In the genomic region with DNA sequence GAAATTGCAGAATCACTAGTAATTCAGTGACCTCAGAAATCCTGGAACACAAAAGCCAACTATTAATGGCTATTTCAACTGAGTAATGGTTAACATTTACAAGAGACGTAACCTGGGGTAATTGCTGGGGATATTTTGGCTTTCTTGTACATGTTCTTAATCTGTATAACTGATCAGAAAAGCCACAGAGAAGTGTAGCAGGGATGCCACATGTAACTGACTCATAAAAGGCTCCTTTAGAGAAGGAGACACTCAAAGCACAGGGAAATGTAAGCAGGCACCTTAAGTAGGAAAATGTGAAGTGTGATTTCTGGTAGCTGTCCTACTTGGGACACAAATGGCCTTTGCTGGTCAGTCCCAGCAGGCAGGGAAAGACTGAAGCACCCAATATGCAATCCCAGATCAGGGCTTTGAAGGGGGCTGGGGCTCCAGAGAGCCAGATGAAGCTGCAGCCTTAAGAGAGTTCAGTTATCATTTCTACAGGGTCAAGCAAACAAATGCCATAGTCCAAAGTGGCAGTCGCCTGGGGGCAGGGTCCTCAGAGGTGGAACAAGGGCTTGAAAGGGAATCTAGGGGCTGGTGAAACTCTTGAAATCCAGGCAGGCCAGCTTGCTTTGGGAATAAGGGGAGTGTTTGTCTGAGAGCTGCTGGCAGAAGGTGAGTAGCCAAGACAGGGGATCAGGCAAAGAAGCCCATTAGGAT, we compare ENCODE assay signal across 1 cellular context.
A peak's percentile ranks its signal among the peaks of the same experiment; 100 is the strongest.
TF ChIP-seq lines count a peak whose summit lies in the region.

No MANE protein-coding gene starts in this region.

TF ChIP-seq in HepG2, 621 proteins besides CTCF, POLR2A, EP300 and RAD21 (continued from another document and continues in another):
- TF ChIP-seq, protein P1, sequence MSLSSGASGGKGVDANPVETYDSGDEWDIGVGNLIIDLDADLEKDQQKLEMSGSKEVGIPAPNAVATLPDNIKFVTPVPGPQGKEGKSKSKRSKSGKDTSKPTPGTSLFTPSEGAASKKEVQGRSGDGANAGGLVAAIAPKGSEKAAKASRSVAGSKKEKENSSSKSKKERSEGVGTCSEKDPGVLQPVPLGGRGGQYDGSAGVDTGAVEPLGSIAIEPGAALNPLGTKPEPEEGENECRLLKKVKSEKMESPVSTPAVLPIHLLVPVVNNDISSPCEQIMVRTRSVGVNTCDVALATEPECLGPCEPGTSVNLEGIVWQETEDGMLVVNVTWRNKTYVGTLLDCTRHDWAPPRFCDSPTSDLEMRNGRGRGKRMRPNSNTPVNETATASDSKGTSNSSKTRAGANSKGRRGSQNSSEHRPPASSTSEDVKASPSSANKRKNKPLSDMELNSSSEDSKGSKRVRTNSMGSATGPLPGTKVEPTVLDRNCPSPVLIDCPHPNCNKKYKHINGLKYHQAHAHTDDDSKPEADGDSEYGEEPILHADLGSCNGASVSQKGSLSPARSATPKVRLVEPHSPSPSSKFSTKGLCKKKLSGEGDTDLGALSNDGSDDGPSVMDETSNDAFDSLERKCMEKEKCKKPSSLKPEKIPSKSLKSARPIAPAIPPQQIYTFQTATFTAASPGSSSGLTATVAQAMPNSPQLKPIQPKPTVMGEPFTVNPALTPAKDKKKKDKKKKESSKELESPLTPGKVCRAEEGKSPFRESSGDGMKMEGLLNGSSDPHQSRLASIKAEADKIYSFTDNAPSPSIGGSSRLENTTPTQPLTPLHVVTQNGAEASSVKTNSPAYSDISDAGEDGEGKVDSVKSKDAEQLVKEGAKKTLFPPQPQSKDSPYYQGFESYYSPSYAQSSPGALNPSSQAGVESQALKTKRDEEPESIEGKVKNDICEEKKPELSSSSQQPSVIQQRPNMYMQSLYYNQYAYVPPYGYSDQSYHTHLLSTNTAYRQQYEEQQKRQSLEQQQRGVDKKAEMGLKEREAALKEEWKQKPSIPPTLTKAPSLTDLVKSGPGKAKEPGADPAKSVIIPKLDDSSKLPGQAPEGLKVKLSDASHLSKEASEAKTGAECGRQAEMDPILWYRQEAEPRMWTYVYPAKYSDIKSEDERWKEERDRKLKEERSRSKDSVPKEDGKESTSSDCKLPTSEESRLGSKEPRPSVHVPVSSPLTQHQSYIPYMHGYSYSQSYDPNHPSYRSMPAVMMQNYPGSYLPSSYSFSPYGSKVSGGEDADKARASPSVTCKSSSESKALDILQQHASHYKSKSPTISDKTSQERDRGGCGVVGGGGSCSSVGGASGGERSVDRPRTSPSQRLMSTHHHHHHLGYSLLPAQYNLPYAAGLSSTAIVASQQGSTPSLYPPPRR (CRISPR knock-in tag; IDR thresholded peaks at IDR 0.05; ENCODE audit: borderline replicate concordance): peak; percentile 50; the same call in 1 of the 2 replicates
- TF ChIP-seq ZNF563 (CRISPR knock-in tag; IDR thresholded peaks at IDR 0.05) (no peak), STAG1 (CRISPR knock-in tag; IDR thresholded peaks at IDR 0.05) (peak; percentile 15; the same call in 1 of the 2 replicates), KLF11 (CRISPR knock-in tag; IDR thresholded peaks at IDR 0.05) (no peak), XRCC5 (optimal IDR thresholded peaks at IDR 0.05; ENCODE audit: low read length) (peak; percentile 31), ZNF746 (CRISPR knock-in tag; IDR thresholded peaks at IDR 0.05) (no peak), ZNF607 (CRISPR knock-in tag; IDR thresholded peaks at IDR 0.05; ENCODE audit: borderline replicate concordance) (no peak), ZNF703 (CRISPR knock-in tag; IDR thresholded peaks at IDR 0.05; ENCODE audit: borderline replicate concordance) (no peak), HOXA7 (CRISPR knock-in tag; IDR thresholded peaks at IDR 0.05) (no peak), POGZ (CRISPR knock-in tag; IDR thresholded peaks at IDR 0.05) (peak; percentile 65), SNRNP70 (IDR thresholded peaks at IDR 0.05; ENCODE audit: low read depth, low read length) (no peak), DPF2 (CRISPR knock-in tag; IDR thresholded peaks at IDR 0.05; ENCODE audit: borderline replicate concordance, low read depth) (no peak), ZNF792 (CRISPR knock-in tag; IDR thresholded peaks at IDR 0.05) (no peak), ETV5 (CRISPR knock-in tag; IDR thresholded peaks at IDR 0.05; ENCODE audit: borderline replicate concordance) (no peak), ZSCAN22 (CRISPR knock-in tag; IDR thresholded peaks at IDR 0.05) (no peak), ZFY (CRISPR knock-in tag; IDR thresholded peaks at IDR 0.05) (0 out of 2 replicates have a peak, but pooled peaks have one; percentile 23), ZMYM2 (CRISPR knock-in tag; IDR thresholded peaks at IDR 0.05) (peak; percentile 82; the same call in 1 of the 2 replicates), MTA1 (CRISPR knock-in tag; IDR thresholded peaks at IDR 0.05; ENCODE audit: borderline replicate concordance) (peak; percentile 67), BCL6 (CRISPR knock-in tag; IDR thresholded peaks at IDR 0.05) (peak; percentile 60; the same call in 1 of the 2 replicates), HNF4G (IDR thresholded peaks at IDR 0.05; ENCODE audit: borderline replicate concordance, low read depth, low read length) (peak; percentile 82; the same call in 1 of the 2 replicates), HNF4G (CRISPR knock-in tag; IDR thresholded peaks at IDR 0.05; ENCODE audit: borderline replicate concordance, low read depth) (no peak), ZNF101 (CRISPR knock-in tag; IDR thresholded peaks at IDR 0.05; ENCODE audit: borderline replicate concordance, low read depth) (no peak), MXD4 (CRISPR knock-in tag; IDR thresholded peaks at IDR 0.05) (0 out of 2 replicates have a peak, but pooled peaks have one; percentile 55), ZNF720 (CRISPR knock-in tag; IDR thresholded peaks at IDR 0.05) (no peak), CENPT (CRISPR knock-in tag; IDR thresholded peaks at IDR 0.05; ENCODE audit: low read depth) (no peak)
- TF ChIP-seq, protein P2, sequence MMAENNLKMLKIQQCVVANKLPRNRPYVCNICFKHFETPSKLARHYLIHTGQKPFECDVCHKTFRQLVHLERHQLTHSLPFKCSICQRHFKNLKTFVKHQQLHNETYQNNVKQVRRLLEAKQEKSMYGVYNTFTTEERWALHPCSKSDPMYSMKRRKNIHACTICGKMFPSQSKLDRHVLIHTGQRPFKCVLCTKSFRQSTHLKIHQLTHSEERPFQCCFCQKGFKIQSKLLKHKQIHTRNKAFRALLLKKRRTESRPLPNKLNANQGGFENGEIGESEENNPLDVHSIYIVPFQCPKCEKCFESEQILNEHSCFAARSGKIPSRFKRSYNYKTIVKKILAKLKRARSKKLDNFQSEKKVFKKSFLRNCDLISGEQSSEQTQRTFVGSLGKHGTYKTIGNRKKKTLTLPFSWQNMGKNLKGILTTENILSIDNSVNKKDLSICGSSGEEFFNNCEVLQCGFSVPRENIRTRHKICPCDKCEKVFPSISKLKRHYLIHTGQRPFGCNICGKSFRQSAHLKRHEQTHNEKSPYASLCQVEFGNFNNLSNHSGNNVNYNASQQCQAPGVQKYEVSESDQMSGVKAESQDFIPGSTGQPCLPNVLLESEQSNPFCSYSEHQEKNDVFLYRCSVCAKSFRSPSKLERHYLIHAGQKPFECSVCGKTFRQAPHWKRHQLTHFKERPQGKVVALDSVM (CRISPR knock-in tag; IDR thresholded peaks at IDR 0.05): no peak
- TF ChIP-seq, protein P3, sequence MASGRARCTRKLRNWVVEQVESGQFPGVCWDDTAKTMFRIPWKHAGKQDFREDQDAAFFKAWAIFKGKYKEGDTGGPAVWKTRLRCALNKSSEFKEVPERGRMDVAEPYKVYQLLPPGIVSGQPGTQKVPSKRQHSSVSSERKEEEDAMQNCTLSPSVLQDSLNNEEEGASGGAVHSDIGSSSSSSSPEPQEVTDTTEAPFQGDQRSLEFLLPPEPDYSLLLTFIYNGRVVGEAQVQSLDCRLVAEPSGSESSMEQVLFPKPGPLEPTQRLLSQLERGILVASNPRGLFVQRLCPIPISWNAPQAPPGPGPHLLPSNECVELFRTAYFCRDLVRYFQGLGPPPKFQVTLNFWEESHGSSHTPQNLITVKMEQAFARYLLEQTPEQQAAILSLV (CRISPR knock-in tag; IDR thresholded peaks at IDR 0.05; ENCODE audit: borderline replicate concordance): no peak
- TF ChIP-seq, protein P4, sequence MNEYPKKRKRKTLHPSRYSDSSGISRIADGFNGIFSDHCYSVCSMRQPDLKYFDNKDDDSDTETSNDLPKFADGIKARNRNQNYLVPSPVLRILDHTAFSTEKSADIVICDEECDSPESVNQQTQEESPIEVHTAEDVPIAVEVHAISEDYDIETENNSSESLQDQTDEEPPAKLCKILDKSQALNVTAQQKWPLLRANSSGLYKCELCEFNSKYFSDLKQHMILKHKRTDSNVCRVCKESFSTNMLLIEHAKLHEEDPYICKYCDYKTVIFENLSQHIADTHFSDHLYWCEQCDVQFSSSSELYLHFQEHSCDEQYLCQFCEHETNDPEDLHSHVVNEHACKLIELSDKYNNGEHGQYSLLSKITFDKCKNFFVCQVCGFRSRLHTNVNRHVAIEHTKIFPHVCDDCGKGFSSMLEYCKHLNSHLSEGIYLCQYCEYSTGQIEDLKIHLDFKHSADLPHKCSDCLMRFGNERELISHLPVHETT (CRISPR knock-in tag; conservative IDR thresholded peaks at IDR 0.05): no peak
- TF ChIP-seq, protein P5, sequence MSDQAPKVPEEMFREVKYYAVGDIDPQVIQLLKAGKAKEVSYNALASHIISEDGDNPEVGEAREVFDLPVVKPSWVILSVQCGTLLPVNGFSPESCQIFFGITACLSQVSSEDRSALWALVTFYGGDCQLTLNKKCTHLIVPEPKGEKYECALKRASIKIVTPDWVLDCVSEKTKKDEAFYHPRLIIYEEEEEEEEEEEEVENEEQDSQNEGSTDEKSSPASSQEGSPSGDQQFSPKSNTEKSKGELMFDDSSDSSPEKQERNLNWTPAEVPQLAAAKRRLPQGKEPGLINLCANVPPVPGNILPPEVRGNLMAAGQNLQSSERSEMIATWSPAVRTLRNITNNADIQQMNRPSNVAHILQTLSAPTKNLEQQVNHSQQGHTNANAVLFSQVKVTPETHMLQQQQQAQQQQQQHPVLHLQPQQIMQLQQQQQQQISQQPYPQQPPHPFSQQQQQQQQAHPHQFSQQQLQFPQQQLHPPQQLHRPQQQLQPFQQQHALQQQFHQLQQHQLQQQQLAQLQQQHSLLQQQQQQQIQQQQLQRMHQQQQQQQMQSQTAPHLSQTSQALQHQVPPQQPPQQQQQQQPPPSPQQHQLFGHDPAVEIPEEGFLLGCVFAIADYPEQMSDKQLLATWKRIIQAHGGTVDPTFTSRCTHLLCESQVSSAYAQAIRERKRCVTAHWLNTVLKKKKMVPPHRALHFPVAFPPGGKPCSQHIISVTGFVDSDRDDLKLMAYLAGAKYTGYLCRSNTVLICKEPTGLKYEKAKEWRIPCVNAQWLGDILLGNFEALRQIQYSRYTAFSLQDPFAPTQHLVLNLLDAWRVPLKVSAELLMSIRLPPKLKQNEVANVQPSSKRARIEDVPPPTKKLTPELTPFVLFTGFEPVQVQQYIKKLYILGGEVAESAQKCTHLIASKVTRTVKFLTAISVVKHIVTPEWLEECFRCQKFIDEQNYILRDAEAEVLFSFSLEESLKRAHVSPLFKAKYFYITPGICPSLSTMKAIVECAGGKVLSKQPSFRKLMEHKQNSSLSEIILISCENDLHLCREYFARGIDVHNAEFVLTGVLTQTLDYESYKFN (CRISPR knock-in tag; conservative IDR thresholded peaks at IDR 0.05): peak; percentile 81
- TF ChIP-seq, protein P6, sequence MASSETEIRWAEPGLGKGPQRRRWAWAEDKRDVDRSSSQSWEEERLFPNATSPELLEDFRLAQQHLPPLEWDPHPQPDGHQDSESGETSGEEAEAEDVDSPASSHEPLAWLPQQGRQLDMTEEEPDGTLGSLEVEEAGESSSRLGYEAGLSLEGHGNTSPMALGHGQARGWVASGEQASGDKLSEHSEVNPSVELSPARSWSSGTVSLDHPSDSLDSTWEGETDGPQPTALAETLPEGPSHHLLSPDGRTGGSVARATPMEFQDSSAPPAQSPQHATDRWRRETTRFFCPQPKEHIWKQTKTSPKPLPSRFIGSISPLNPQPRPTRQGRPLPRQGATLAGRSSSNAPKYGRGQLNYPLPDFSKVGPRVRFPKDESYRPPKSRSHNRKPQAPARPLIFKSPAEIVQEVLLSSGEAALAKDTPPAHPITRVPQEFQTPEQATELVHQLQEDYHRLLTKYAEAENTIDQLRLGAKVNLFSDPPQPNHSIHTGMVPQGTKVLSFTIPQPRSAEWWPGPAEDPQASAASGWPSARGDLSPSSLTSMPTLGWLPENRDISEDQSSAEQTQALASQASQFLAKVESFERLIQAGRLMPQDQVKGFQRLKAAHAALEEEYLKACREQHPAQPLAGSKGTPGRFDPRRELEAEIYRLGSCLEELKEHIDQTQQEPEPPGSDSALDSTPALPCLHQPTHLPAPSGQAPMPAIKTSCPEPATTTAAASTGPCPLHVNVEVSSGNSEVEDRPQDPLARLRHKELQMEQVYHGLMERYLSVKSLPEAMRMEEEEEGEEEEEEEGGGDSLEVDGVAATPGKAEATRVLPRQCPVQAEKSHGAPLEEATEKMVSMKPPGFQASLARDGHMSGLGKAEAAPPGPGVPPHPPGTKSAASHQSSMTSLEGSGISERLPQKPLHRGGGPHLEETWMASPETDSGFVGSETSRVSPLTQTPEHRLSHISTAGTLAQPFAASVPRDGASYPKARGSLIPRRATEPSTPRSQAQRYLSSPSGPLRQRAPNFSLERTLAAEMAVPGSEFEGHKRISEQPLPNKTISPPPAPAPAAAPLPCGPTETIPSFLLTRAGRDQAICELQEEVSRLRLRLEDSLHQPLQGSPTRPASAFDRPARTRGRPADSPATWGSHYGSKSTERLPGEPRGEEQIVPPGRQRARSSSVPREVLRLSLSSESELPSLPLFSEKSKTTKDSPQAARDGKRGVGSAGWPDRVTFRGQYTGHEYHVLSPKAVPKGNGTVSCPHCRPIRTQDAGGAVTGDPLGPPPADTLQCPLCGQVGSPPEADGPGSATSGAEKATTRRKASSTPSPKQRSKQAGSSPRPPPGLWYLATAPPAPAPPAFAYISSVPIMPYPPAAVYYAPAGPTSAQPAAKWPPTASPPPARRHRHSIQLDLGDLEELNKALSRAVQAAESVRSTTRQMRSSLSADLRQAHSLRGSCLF (CRISPR knock-in tag; IDR thresholded peaks at IDR 0.05; ENCODE audit: borderline replicate concordance): no peak
- TF ChIP-seq, protein P7, sequence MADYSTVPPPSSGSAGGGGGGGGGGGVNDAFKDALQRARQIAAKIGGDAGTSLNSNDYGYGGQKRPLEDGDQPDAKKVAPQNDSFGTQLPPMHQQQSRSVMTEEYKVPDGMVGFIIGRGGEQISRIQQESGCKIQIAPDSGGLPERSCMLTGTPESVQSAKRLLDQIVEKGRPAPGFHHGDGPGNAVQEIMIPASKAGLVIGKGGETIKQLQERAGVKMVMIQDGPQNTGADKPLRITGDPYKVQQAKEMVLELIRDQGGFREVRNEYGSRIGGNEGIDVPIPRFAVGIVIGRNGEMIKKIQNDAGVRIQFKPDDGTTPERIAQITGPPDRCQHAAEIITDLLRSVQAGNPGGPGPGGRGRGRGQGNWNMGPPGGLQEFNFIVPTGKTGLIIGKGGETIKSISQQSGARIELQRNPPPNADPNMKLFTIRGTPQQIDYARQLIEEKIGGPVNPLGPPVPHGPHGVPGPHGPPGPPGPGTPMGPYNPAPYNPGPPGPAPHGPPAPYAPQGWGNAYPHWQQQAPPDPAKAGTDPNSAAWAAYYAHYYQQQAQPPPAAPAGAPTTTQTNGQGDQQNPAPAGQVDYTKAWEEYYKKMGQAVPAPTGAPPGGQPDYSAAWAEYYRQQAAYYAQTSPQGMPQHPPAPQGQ (CRISPR knock-in tag; IDR thresholded peaks at IDR 0.05; ENCODE audit: borderline replicate concordance): no peak
